Comparison of ENCODE assay signal across 15 cellular contexts in the genomic region with DNA sequence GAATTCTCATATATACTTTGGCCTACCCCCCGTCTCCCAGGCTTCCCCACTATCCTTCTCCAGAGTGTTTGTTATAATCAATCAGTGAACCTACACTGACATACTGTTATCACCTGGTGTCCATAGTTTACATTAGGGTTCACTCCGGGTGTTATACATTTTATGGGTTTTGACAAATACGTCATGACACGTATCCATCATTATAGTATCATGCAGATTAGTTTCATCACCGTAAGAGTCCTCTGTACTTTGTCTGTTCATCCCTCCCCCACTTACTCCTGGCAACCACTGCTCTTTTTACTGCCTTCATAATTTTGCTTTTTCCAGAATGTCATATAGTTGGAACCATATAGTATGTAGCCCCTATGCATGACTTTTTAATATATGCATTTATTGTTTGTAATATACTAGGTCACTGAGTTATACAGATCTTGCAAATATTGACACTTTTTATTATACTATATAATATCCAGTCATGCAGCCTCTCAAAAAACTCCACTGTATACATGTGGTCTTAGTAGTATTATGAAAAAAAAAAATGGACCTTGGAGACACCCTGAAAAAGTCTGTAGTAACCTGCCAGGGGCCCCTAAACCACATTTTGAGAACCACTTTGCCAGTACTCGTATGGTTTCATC.
"Had no signal": no experiment of that assay in that cellular context is flagged by ENCODE, and none has a peak within 500 bp of the region (broad histone marks: within the 10 kb centered on the region; RNA-seq: fewer than 3 reads in every experiment).

No MANE protein-coding gene starts in this region.

- H3K4me3 ChIP-seq: hepatocyte, smooth muscle cell, uterus had no signal

- H3K9me3 Mint-ChIP-seq: natural killer cell, neural crest cell had no signal

- H3K9me3 ChIP-seq: uterus had no signal

- H3K4me1 ChIP-seq: foreskin keratinocyte, uterus had no signal

- DNase-seq: erythroblast; foreskin keratinocyte; head of caudate nucleus; kidney; left cardiac atrium; natural killer cell; posterior cingulate gyrus; right cardiac atrium; stimulated activated CD4-positive, alpha-beta T cell treated with anti-CD3 and anti-CD28 coated beads, Interleukin-2, amount 100 ng/mL, for 48 hours; stimulated activated naive CD4-positive, alpha-beta T cell treated with Interleukin-2 at 50 U/mL for 16 hours; trophoblast cell; uterus had no signal

- H3K27ac Mint-ChIP-seq: natural killer cell had no signal

- H3K4me1 Mint-ChIP-seq: neural crest cell had no signal

- ATAC-seq: foreskin keratinocyte, left cardiac atrium, natural killer cell, right cardiac atrium had no signal

- H3K36me3 Mint-ChIP-seq: natural killer cell had no signal

- H3K36me3 ChIP-seq: uterus had no signal

- H3K4me3 Mint-ChIP-seq: natural killer cell, neural crest cell had no signal

- H3K27ac ChIP-seq: foreskin keratinocyte, hepatocyte, uterus had no signal

- H3K27me3 ChIP-seq: foreskin keratinocyte, hepatocyte, uterus had no signal
